Comparison of ENCODE assay signal across 23 cellular contexts in genomic region chr13:98546402-98546801, GRCh38. TPM values are rescaled to one million over a fixed set of nuclear protein-coding genes. Genes with fewer than 3 reads are reported as not detected.
A peak's percentile ranks its signal among the peaks of the same experiment; 100 is the strongest.
DNase-seq lines count a peak whose midpoint lies in the region; ATAC-seq and TF ChIP-seq lines count a peak whose summit lies in the region.
"Had no signal": no experiment of that assay in that cellular context is flagged by ENCODE, and none has a peak within 500 bp of the region (broad histone marks: within the 10 kb centered on the region; RNA-seq: fewer than 3 reads in every experiment).

No MANE protein-coding gene starts in this region.

- no peaks in the 10 kb centered on the region for H3K27me3 Mint-ChIP-seq in activated CD4-positive, alpha-beta T cell treated with anti-CD3 and anti-CD28 coated beads for 36 hours
- H3K27me3 Mint-ChIP-seq in GM23338 (ENCODE audit: insufficient read depth, low read depth, poor library complexity) (peaks cover 6% of the 10 kb centered on the region), neural progenitor cell (ENCODE audit: insufficient read depth, low read depth) (peaks cover 4% of the 10 kb centered on the region)
- no peaks in the 10 kb centered on the region for H3K27me3 Mint-ChIP-seq in activated naive CD8-positive, alpha-beta T cell treated with anti-CD3 and anti-CD28 coated beads for 36 hours

- peaks cover 92% of the 10 kb centered on the region for H3K4me1 Mint-ChIP-seq in activated CD4-positive, alpha-beta T cell treated with anti-CD3 and anti-CD28 coated beads for 36 hours
- H3K4me1 Mint-ChIP-seq in GM23338 = peaks cover 60% of the 10 kb centered on the region
- peaks cover 82% of the 10 kb centered on the region for H3K4me1 Mint-ChIP-seq in activated naive CD8-positive, alpha-beta T cell treated with anti-CD3 and anti-CD28 coated beads for 36 hours
- H3K4me1 Mint-ChIP-seq in neural progenitor cell = peaks cover 41% of the 10 kb centered on the region

- H3K36me3 ChIP-seq in GM23338 (ENCODE audit: insufficient read depth) = no peaks in the 10 kb centered on the region
- H3K36me3 ChIP-seq in neural progenitor cell = no peaks in the 10 kb centered on the region
- H3K36me3 ChIP-seq: pancreas had no signal

- POLR2A ChIA-PET in activated CD4-positive, alpha-beta T cell treated with anti-CD3 and anti-CD28 coated beads for 36 hours (lab: Charles Lee) = interaction anchor here (0.6 kb wide), 1 partner anchor 1416 kb away, joined by 7 read pairs; no protein-coding TSS in a partner anchor

- H4K20me1 ChIP-seq in GM23338 (replicated peaks; ENCODE audit: insufficient read depth) (peaks cover 55% of the 10 kb centered on the region), neural progenitor cell (ENCODE audit: low read depth) (peaks cover 82% of the 10 kb centered on the region)

- H2AFZ ChIP-seq in GM23338 (no peak overlapping the region), neural progenitor cell (replicated peaks) (no peak overlapping the region)

- no peak for ATAC-seq in activated CD4-positive, alpha-beta T cell treated with anti-CD3 and anti-CD28 coated beads for 36 hours
- ATAC-seq in GM23338 = no peak
- ATAC-seq: Panc1 had no signal

- no peak; a peak in 1 of 4 replicates for TF ChIP-seq CTCF in GM23338 (conservative IDR thresholded peaks at IDR 0.05; ENCODE audit: low read depth in 2 of 2)
- TF ChIP-seq CTCF in neural progenitor cell (IDR thresholded peaks at IDR 0.05) = no peak

- H3K27me3 ChIP-seq in GM23338 (ENCODE audit: insufficient read depth) = no peaks in the 10 kb centered on the region
- H3K27me3 ChIP-seq in neural progenitor cell = no peaks in the 10 kb centered on the region
- H3K27me3 ChIP-seq: pancreas, SJSA1, stomach had no signal

- H3K36me3 Mint-ChIP-seq in activated CD4-positive, alpha-beta T cell treated with anti-CD3 and anti-CD28 coated beads for 36 hours (ENCODE audit: low read depth) = peaks cover 60% of the 10 kb centered on the region
- peaks cover 25% of the 10 kb centered on the region for H3K36me3 Mint-ChIP-seq in GM23338 (ENCODE audit: low read depth)
- H3K36me3 Mint-ChIP-seq in activated naive CD8-positive, alpha-beta T cell treated with anti-CD3 and anti-CD28 coated beads for 36 hours = peaks cover 46% of the 10 kb centered on the region
- H3K36me3 Mint-ChIP-seq in neural progenitor cell = peaks cover 39% of the 10 kb centered on the region

- intact Hi-C loops in activated CD4-positive, alpha-beta T cell treated with anti-CD3 and anti-CD28 coated beads for 36 hours (cut with DNase I, micrococcal nuclease) = no loop called here

- no peak overlapping the region for H3K4me3 Mint-ChIP-seq in activated CD4-positive, alpha-beta T cell treated with anti-CD3 and anti-CD28 coated beads for 36 hours
- no peak overlapping the region; the same call in 2 of the 3 replicates for H3K4me3 Mint-ChIP-seq in GM23338
- H3K4me3 Mint-ChIP-seq in activated naive CD8-positive, alpha-beta T cell treated with anti-CD3 and anti-CD28 coated beads for 36 hours = no peak overlapping the region
- no peak overlapping the region for H3K4me3 Mint-ChIP-seq in neural progenitor cell
- H3K4me3 Mint-ChIP-seq: T-helper 1 cell treated with Interleukin-12 subunit alpha and Interleukin-12 subunit beta and Interleukin-4 antibody, amounts not matched to agents 30 μg/mL and 1 μg/mL, for 36 hours had no signal

- no peaks in the 10 kb centered on the region for H3K9me2 ChIP-seq in GM23338 (ENCODE audit: insufficient read depth)

- H3K27ac ChIP-seq in GM23338 (ENCODE audit: low read depth) (peak overlapping the region; percentile 64), neural progenitor cell (no peak overlapping the region)
- H3K27ac ChIP-seq: left ventricle myocardium inferior, pancreas, SJSA1, VCaP had no signal

- H3K9me3 ChIP-seq in neural progenitor cell (ENCODE audit: low read depth) = no peaks in the 10 kb centered on the region
- H3K9me3 ChIP-seq: HAP-1, left ventricle myocardium inferior, pancreas, stomach had no signal

- no peaks in the 10 kb centered on the region for H3K9me3 Mint-ChIP-seq in activated CD4-positive, alpha-beta T cell treated with anti-CD3 and anti-CD28 coated beads for 36 hours (ENCODE audit: low read depth)
- peaks cover 3% of the 10 kb centered on the region; the same call in 1 of the 3 replicates for H3K9me3 Mint-ChIP-seq in GM23338
- H3K9me3 Mint-ChIP-seq in activated naive CD8-positive, alpha-beta T cell treated with anti-CD3 and anti-CD28 coated beads for 36 hours = peaks cover 4% of the 10 kb centered on the region
- peaks cover 30% of the 10 kb centered on the region for H3K9me3 Mint-ChIP-seq in neural progenitor cell
- H3K9me3 Mint-ChIP-seq: T-helper 1 cell treated with Interleukin-12 subunit alpha and Interleukin-12 subunit beta and Interleukin-4 antibody, amounts not matched to agents 30 μg/mL and 1 μg/mL, for 36 hours had no signal

- H3K4me3 ChIP-seq in GM23338 = no peak overlapping the region
- no peak overlapping the region for H3K4me3 ChIP-seq in neural progenitor cell
- H3K4me3 ChIP-seq: HAP-1, left ventricle myocardium inferior, pancreas, SJSA1, stomach had no signal

- H3K27ac Mint-ChIP-seq in activated CD4-positive, alpha-beta T cell treated with anti-CD3 and anti-CD28 coated beads for 36 hours = peak overlapping the region; percentile 47
- H3K27ac Mint-ChIP-seq in GM23338 (peak overlapping the region; percentile 56), neural progenitor cell (peak overlapping the region; percentile 74)
- H3K27ac Mint-ChIP-seq in activated naive CD8-positive, alpha-beta T cell treated with anti-CD3 and anti-CD28 coated beads for 36 hours = peak overlapping the region; percentile 25
- H3K27ac Mint-ChIP-seq: T-helper 1 cell treated with Interleukin-12 subunit alpha and Interleukin-12 subunit beta and Interleukin-4 antibody, amounts not matched to agents 30 μg/mL and 1 μg/mL, for 36 hours had no signal

- H3K4me1 ChIP-seq in GM23338 (ENCODE audit: insufficient read depth) (peaks cover 33% of the 10 kb centered on the region), neural progenitor cell (peaks cover 35% of the 10 kb centered on the region)

- DNase-seq in activated CD4-positive, alpha-beta T cell treated with anti-CD3 and anti-CD28 coated beads for 36 hours = no peak
- no peak for DNase-seq in activated CD4-positive, alpha-beta T cell treated with anti-CD3 and anti-CD28 coated beads for 1 hour
- DNase-seq in GM23338 (ENCODE audit: low spot score) (no peak), neural progenitor cell (ENCODE audit: low spot score) (no peak), NCI-H187 (lab: John Stamatoyannopoulos, UW) (no peak), foreskin melanocyte (no peak), EL (no peak)
- DNase-seq in activated naive CD8-positive, alpha-beta T cell treated with anti-CD3 and anti-CD28 coated beads for 36 hours = no peak
- DNase-seq: 8988T; activated gamma-delta T cell treated with Interleukin-2 at 50 U/mL for 16 hours; effector memory CD4-positive, alpha-beta T cell; GDM1; left ventricle myocardium inferior; NCI-H1436; pancreas; stimulated activated CD4-positive, alpha-beta T cell treated with anti-CD3 and anti-CD28 coated beads, Interleukin-1b, Interleukin-23, amount 100 ng/mL, for 48 hours; stomach; trophoblast cell had no signal

- H3K4me2 ChIP-seq in GM23338 (no peak overlapping the region), neural progenitor cell (no peak overlapping the region)

- no peak overlapping the region for H3K9ac ChIP-seq in neural progenitor cell

- CTCF ChIA-PET in activated CD4-positive, alpha-beta T cell treated with anti-CD3 and anti-CD28 coated beads for 36 hours (lab: Charles Lee) = interaction anchor here (0.6 to 3.1 kb wide), 7 partner anchors 9 to 128 kb away, joined by 3 to 19 read pairs (median 3); no protein-coding TSS in a partner anchor

- peaks cover 100% of the 10 kb centered on the region for H3K79me2 ChIP-seq in GM23338 (replicated peaks; ENCODE audit: insufficient read depth)
- H3K79me2 ChIP-seq in neural progenitor cell (ENCODE audit: low read depth) = peaks cover 100% of the 10 kb centered on the region

- no peaks in the 10 kb centered on the region for H3F3A ChIP-seq in GM23338 (replicated peaks; ENCODE audit: low read depth)
- no peaks in the 10 kb centered on the region for H3F3A ChIP-seq in neural progenitor cell (ENCODE audit: low read depth)

TF ChIP-seq in GM23338, 12 proteins besides CTCF, POLR2A, EP300 and RAD21 (continues in another document):
- TF ChIP-seq NANOG (IDR thresholded peaks at IDR 0.05; ENCODE audit: borderline replicate concordance) (no peak), ZNF331 (CRISPR knock-in tag; IDR thresholded peaks at IDR 0.05; ENCODE audit: low read depth) (no peak)

RNA-seq across cellular contexts. Expression of gene STK24, which starts 30.5 kb away (rescaled TPM):
- total RNA-seq in activated CD4-positive, alpha-beta T cell treated with anti-CD3 and anti-CD28 coated beads for 36 hours = 100 to 1,000 TPM; 146 to 173 TPM
- 144 and 157 TPM in 2 replicates for total RNA-seq in GM23338 (2014; rRNA removed; shearing (Covaris generic))
- polyA plus RNA-seq in GM23338 (2016; fragmentation: Nextera tagmentation; extraction: Ambion mirVana) = 56.5 and 60.3 TPM in 2 replicates
- 100 to 1,000 TPM; 129 TPM for total RNA-seq in activated naive CD8-positive, alpha-beta T cell treated with anti-CD3 and anti-CD28 coated beads for 36 hours
- total RNA-seq in neural progenitor cell (ENCODE audit: low replicate concordance) = 144 and 330 TPM in 2 replicates
